ENCODE assay signal across 8 cellular contexts in the genomic region with DNA sequence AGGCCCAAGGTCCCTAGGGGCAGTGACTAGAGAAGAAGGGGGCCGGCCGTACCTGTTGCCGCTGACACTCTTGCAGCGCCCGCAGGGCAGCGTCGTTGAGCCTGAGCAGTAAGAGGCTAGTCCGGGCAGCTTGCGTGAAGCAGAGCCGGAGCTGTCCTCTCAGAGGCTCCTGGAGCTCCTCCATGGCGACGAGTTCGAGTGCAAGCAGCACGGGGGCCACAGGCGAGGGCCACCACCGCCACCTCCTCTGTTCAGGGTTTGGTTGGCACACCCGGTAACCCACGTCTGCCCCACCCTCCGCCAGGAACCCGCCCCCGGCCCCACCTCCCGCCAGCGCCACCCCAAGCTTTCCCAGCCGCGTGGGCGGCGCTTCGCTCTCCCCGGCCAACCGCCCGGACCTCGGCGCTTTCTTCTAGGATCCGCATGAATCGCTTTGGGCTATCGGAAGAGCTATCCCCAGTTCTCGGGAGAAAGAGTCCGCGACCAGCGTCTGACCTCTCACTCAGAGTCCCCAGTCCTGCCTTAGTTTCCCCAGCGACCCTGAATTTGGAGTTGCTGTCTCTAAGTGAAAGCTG. TPM values are rescaled to one million over a fixed set of nuclear protein-coding genes. Genes with fewer than 3 reads are reported as not detected.
DNase-seq lines count a peak whose midpoint lies in the region; ATAC-seq and TF ChIP-seq lines count a peak whose summit lies in the region.

A gene with protein sequence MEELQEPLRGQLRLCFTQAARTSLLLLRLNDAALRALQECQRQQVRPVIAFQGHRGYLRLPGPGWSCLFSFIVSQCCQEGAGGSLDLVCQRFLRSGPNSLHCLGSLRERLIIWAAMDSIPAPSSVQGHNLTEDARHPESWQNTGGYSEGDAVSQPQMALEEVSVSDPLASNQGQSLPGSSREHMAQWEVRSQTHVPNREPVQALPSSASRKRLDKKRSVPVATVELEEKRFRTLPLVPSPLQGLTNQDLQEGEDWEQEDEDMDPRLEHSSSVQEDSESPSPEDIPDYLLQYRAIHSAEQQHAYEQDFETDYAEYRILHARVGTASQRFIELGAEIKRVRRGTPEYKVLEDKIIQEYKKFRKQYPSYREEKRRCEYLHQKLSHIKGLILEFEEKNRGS (minus strand): TSS at position 249 of the 575 bp plus-strand sequence. CDS start 65 bp downstream, at position 184.

- peaks cover 12 to 26% of the 10 kb centered on the region in 2 experiments for H3K36me3 ChIP-seq in mesenchymal stem cell (ENCODE audit: control insufficient read depth in 1 of 2, insufficient read depth in 2 of 2, low read depth in 1 of 2, low read length in 2 of 2)

- H2AK5ac ChIP-seq in mesenchymal stem cell (ENCODE audit: low read length, severe bottlenecking) = no peak within 1 kb of the TSS

- peak within 1 kb of the TSS; percentile 86 for H3K9ac ChIP-seq in mesenchymal stem cell (ENCODE audit: low read length)

- H3K27ac ChIP-seq in AG04450 (ENCODE audit: low read depth, low read length) (peak within 1 kb of the TSS; percentile 25), mesenchymal stem cell (ENCODE audit: low read length, poor library complexity, severe bottlenecking) (peak within 1 kb of the TSS; percentile 34)

- POLR2A ChIA-PET in AG04450 (lab: Yijun Ruan, JAX) = interaction anchor here (0.6 to 1.8 kb wide), 4 partner anchors 13 to 335 kb away, joined by 3 to 7 read pairs (median 4); a partner anchor contains a TSS

- peak within 1 kb of the TSS in 1 of 2 experiments; percentile 67 for H3K4ac ChIP-seq in mesenchymal stem cell (ENCODE audit: low read depth in 1 of 2, low read length in 2 of 2)

- peak within 1 kb of the TSS in 1 of 2 experiments; percentile 75 for H3K23ac ChIP-seq in mesenchymal stem cell (ENCODE audit: low read length in 2 of 2)

- DNase-seq in AG04450 (ENCODE audit: low read depth, low spot score) (no peak), NCI-H524 (lab: John Stamatoyannopoulos, UW) (peak; percentile 80 to 81), ecto neural progenitor cell (ENCODE audit: low spot score) (peak; percentile 82), mesenchymal stem cell (no peak)
- DNase-seq in activated CD4-positive, alpha-beta T cell treated with anti-CD3 and anti-CD28 coated beads, Interleukin-2, amount 50 U/mL, for 48 hours = peak; percentile 79 to 81
- DNase-seq in stimulated activated CD8-positive, alpha-beta memory T cell treated with anti-CD3 and anti-CD28 coated beads, Interleukin-15, amount 100 ng/mL, for 48 hours (ENCODE audit: low read depth in 2 of 2) = peak; percentile 65

- H3K4me3 ChIP-seq in AG04450 (ENCODE audit: low read depth, low read length) = peak within 1 kb of the TSS; percentile 63
- peak within 1 kb of the TSS; percentile 56 to 87 for H3K4me3 ChIP-seq in mesenchymal stem cell (ENCODE audit: insufficient read depth in 1 of 2, low read depth in 1 of 2, low read length in 2 of 2)

- peak within 1 kb of the TSS; percentile 95 for H3K4me2 ChIP-seq in mesenchymal stem cell (ENCODE audit: low read length, poor library complexity, severe bottlenecking)

- H2BK5ac ChIP-seq in mesenchymal stem cell (ENCODE audit: low read depth, low read length, poor library complexity, severe bottlenecking) = no peak within 1 kb of the TSS

- H2BK15ac ChIP-seq in mesenchymal stem cell (ENCODE audit: low read depth, poor library complexity, severe bottlenecking) = peak within 1 kb of the TSS; percentile 36

- H3K9me3 ChIP-seq in AG04450 (ENCODE audit: control insufficient read depth, insufficient read depth, low read length) (no peaks in the 10 kb centered on the region), mesenchymal stem cell (ENCODE audit: control insufficient read depth, low read length) (no peaks in the 10 kb centered on the region)

- under 1% methylated on average over 38 of the region's 41 CpGs for WGBS in mesenchymal stem cell

- peaks cover 14% of the 10 kb centered on the region for H3K4me1 ChIP-seq in mesenchymal stem cell (ENCODE audit: control insufficient read depth, insufficient read depth, low read depth, low read length)

- H3K18ac ChIP-seq in mesenchymal stem cell (ENCODE audit: low read depth in 1 of 2, low read length in 2 of 2) = peak within 1 kb of the TSS; percentile 60 to 91

- H3K27me3 ChIP-seq in AG04450 (ENCODE audit: control insufficient read depth, insufficient read depth, low read length) = no peaks in the 10 kb centered on the region
- no peaks in the 10 kb centered on the region for H3K27me3 ChIP-seq in mesenchymal stem cell (ENCODE audit: control insufficient read depth in 1 of 2, insufficient read depth in 1 of 2, low read length in 2 of 2)

- peak; percentile 39 for ATAC-seq in GM18907 (IDR thresholded peaks at IDR 0.05; ENCODE audit: unreplicated experiment)
- ATAC-seq in HG03159 (IDR thresholded peaks at IDR 0.05; ENCODE audit: unreplicated experiment) = peak; percentile 37

- H3K14ac ChIP-seq in mesenchymal stem cell (ENCODE audit: low read length in 2 of 2) = peak within 1 kb of the TSS in 1 of 2 experiments; percentile 94

- peak within 1 kb of the TSS; percentile 32 for H2AFZ ChIP-seq in mesenchymal stem cell (ENCODE audit: low read depth, low read length)

- no peak within 1 kb of the TSS for H2BK120ac ChIP-seq in mesenchymal stem cell (ENCODE audit: low read depth, low read length)

- H3K79me1 ChIP-seq in mesenchymal stem cell (replicated peaks; ENCODE audit: low read length, poor library complexity, severe bottlenecking) = no peaks in the 10 kb centered on the region

- peak within 1 kb of the TSS; percentile 87 for H4K8ac ChIP-seq in mesenchymal stem cell (ENCODE audit: low read length)

- CTCF ChIA-PET in AG04450 (lab: Charles Lee) = interaction anchor here (0.6 to 1.8 kb wide), 14 partner anchors 9 to 548 kb away, joined by 3 to 13 read pairs (median 5); a partner anchor contains a TSS

- no peak for TF ChIP-seq CTCF in AG04450 (IDR thresholded peaks at IDR 0.05; ENCODE audit: low read depth, low read length)

- H2BK12ac ChIP-seq in mesenchymal stem cell (ENCODE audit: low read length in 2 of 2) = peak within 1 kb of the TSS; percentile 30 to 86

- H4K91ac ChIP-seq in mesenchymal stem cell (ENCODE audit: low read length) = no peak within 1 kb of the TSS

RNA-seq across cellular contexts. Expression of the gene that starts here (rescaled TPM):
- polyA plus RNA-seq in AG04450 (2011; rRNA removed) = 2.3 and 2.4 TPM in 2 replicates
- 5.1 and 8.7 TPM in 2 replicates for polyA minus RNA-seq in AG04450 (2011; rRNA and poly(A)+ RNA removed)
- 1.5 TPM for polyA plus RNA-seq in mesenchymal stem cell (2013, experiment 1 of 2)
- 1.5 TPM for polyA plus RNA-seq in mesenchymal stem cell (2013, experiment 2 of 2)

Comparison
In these comparisons a context has a peak if more than half of its experiments do, and no peak if none do; other contexts are left out.
1. DNase-seq: peak in NCI-H524 (2 of 2), activated CD4-positive, alpha-beta T cell treated with anti-CD3 and anti-CD28 coated beads, Interleukin-2, amount 50 U/mL, for 48 hours (2 of 2), ecto neural progenitor cell (single experiment) and stimulated activated CD8-positive, alpha-beta memory T cell treated with anti-CD3 and anti-CD28 coated beads, Interleukin-15, amount 100 ng/mL, for 48 hours (2 of 2); none in AG04450 (single experiment) and mesenchymal stem cell (single experiment).